ENCODE assay signal across 9 cellular contexts in genomic region chr3:194397757-194398312, GRCh38. TPM values are rescaled to one million over a fixed set of nuclear protein-coding genes. Genes with fewer than 3 reads are reported as not detected.
DNase-seq lines count a peak whose midpoint lies in the region; ATAC-seq and TF ChIP-seq lines count a peak whose summit lies in the region.
"Had no signal": no experiment of that assay in that cellular context is flagged by ENCODE, and none has a peak within 500 bp of the region (broad histone marks: within the 10 kb centered on the region; RNA-seq: fewer than 3 reads in every experiment).

No MANE protein-coding gene starts in this region.

- H3K27me3 ChIP-seq in stomach smooth muscle (ENCODE audit: control insufficient read depth in 1 of 2, insufficient read depth in 2 of 2, low read length in 2 of 2): peaks cover 22 to 23% of the 10 kb centered on the region in 2 donors

- H3K9ac ChIP-seq in stomach smooth muscle (ENCODE audit: low read length in 2 of 2): no peak overlapping the region

- H3K4me1 ChIP-seq in stomach smooth muscle (ENCODE audit: control insufficient read depth, insufficient read depth, low read length): peaks cover 13% of the 10 kb centered on the region

- no peak for TF ChIP-seq CTCF in type B pancreatic cell (conservative IDR thresholded peaks at IDR 0.05)

- ATAC-seq in activated naive CD4-positive, alpha-beta T cell treated with anti-CD3 and anti-CD28 coated beads, Interleukin-2, amount 50 U/mL, for 72 hours: peak; percentile 5 to 19
- ATAC-seq in GM21360 (IDR thresholded peaks at IDR 0.05; ENCODE audit: unreplicated experiment) (no peak), GM18520 (IDR thresholded peaks at IDR 0.05; ENCODE audit: unreplicated experiment) (no peak)

- peak overlapping the region; percentile 3 to 59 for H3K4me3 ChIP-seq in stomach smooth muscle (ENCODE audit: low read length in 2 of 2)

- peak; percentile 30 for DNase-seq in activated CD4-positive, alpha-beta T cell treated with anti-CD3 and anti-CD28 coated beads for 48 hours
- no peak for DNase-seq in activated CD4-positive, alpha-beta T cell treated with anti-CD3 and anti-CD28 coated beads, Interleukin-2, amount 50 U/mL, for 4 hours
- DNase-seq in activated naive CD4-positive, alpha-beta T cell treated with anti-CD3 and anti-CD28 coated beads, Interleukin-2, amount 50 U/mL, for 72 hours (ENCODE audit: low spot score in 2 of 2): peak in 1 of 2 donors; percentile 20
- DNase-seq in iPS-NIHi11 (ENCODE audit: low spot score) (peak; percentile 34), type B pancreatic cell (ENCODE audit: extremely low spot score, unreplicated experiment) (no peak)
- DNase-seq: C1 segment of cervical spinal cord had no signal

- peaks cover 10% of the 10 kb centered on the region for H3K27me3 Mint-ChIP-seq in type B pancreatic cell

- H3K4me3 Mint-ChIP-seq in type B pancreatic cell: no peak overlapping the region

- H3K27ac Mint-ChIP-seq in activated naive CD4-positive, alpha-beta T cell treated with anti-CD3 and anti-CD28 coated beads, Interleukin-2, amount 50 U/mL, for 72 hours: peak overlapping the region in 1 of 2 donors; percentile 45
- H3K27ac Mint-ChIP-seq in type B pancreatic cell: no peak overlapping the region

- no peaks in the 10 kb centered on the region for H3K9me3 ChIP-seq in stomach smooth muscle (ENCODE audit: control insufficient read depth in 2 of 2, low read length in 2 of 2)

- H3K36me3 ChIP-seq in stomach smooth muscle (ENCODE audit: control insufficient read depth in 2 of 2, insufficient read depth in 2 of 2, low read length in 2 of 2): no peaks in the 10 kb centered on the region

- peaks cover 23% of the 10 kb centered on the region for H3K4me1 Mint-ChIP-seq in type B pancreatic cell (ENCODE audit: unreplicated experiment)

- no peaks in the 10 kb centered on the region for H3K36me3 Mint-ChIP-seq in activated naive CD4-positive, alpha-beta T cell treated with anti-CD3 and anti-CD28 coated beads, Interleukin-2, amount 50 U/mL, for 72 hours
- H3K36me3 Mint-ChIP-seq in type B pancreatic cell: no peaks in the 10 kb centered on the region

- H3K9me3 Mint-ChIP-seq in activated naive CD4-positive, alpha-beta T cell treated with anti-CD3 and anti-CD28 coated beads, Interleukin-2, amount 50 U/mL, for 72 hours: no peaks in the 10 kb centered on the region
- no peaks in the 10 kb centered on the region for H3K9me3 Mint-ChIP-seq in type B pancreatic cell

- H3K27ac ChIP-seq in stomach smooth muscle (ENCODE audit: low read length): no peak overlapping the region

RNA-seq across cellular contexts. Expression of gene GP5, which starts 1.2 kb away (rescaled TPM):
- under 1 TPM; 0.43 to 0.58 TPM for total RNA-seq in activated naive CD4-positive, alpha-beta T cell treated with anti-CD3 and anti-CD28 coated beads, Interleukin-2, amount 50 U/mL, for 72 hours
- total RNA-seq in type B pancreatic cell (ENCODE audit: low replicate concordance): 0.10 TPM in 1 of 2 replicates, not detected in the other

RNA-seq across cellular contexts. Expression of gene LRRC15, which starts 28.3 kb away (rescaled TPM):
- total RNA-seq in activated naive CD4-positive, alpha-beta T cell treated with anti-CD3 and anti-CD28 coated beads, Interleukin-2, amount 50 U/mL, for 72 hours: not detected
- total RNA-seq in type B pancreatic cell (ENCODE audit: low replicate concordance): 0.05 and 0.07 TPM in 2 replicates

RNA-seq across cellular contexts. Expression of gene CPN2, which starts 46.7 kb away (rescaled TPM):
- total RNA-seq in activated naive CD4-positive, alpha-beta T cell treated with anti-CD3 and anti-CD28 coated beads, Interleukin-2, amount 50 U/mL, for 72 hours: not detected
- total RNA-seq in type B pancreatic cell (ENCODE audit: low replicate concordance): not detected in 2 replicates

Comparison
In these comparisons a context has a peak if more than half of its experiments do, and no peak if none do; other contexts are left out.
1. DNase-seq: peak in activated CD4-positive, alpha-beta T cell treated with anti-CD3 and anti-CD28 coated beads for 48 hours (single experiment) and iPS-NIHi11 (single experiment); none in activated CD4-positive, alpha-beta T cell treated with anti-CD3 and anti-CD28 coated beads, Interleukin-2, amount 50 U/mL, for 4 hours (0 of 2) and type B pancreatic cell (single experiment).
2. ATAC-seq: peak in activated naive CD4-positive, alpha-beta T cell treated with anti-CD3 and anti-CD28 coated beads, Interleukin-2, amount 50 U/mL, for 72 hours (2 of 2); none in GM21360 (single experiment) and GM18520 (single experiment).